9 cellular contexts compared by ENCODE assay signal in genomic region chr7:98210513-98211220, GRCh38. TPM values are rescaled to one million over a fixed set of nuclear protein-coding genes. Genes with fewer than 3 reads are reported as not detected.
A peak's percentile ranks its signal among the peaks of the same experiment; 100 is the strongest.
DNase-seq lines count a peak whose midpoint lies in the region; ATAC-seq and TF ChIP-seq lines count a peak whose summit lies in the region.
"Had no signal": no experiment of that assay in that cellular context is flagged by ENCODE, and none has a peak within 500 bp of the region (broad histone marks: within the 10 kb centered on the region; RNA-seq: fewer than 3 reads in every experiment).

No MANE protein-coding gene starts in this region.

- H3K9me3 ChIP-seq in mesenchymal stem cell (ENCODE audit: control insufficient read depth, low read length), result no peaks in the 10 kb centered on the region

- peak overlapping the region; percentile 40 for H3K4me3 Mint-ChIP-seq in chondrocyte (ENCODE audit: unreplicated experiment)

- no peak overlapping the region for H3K27ac Mint-ChIP-seq in chondrocyte (ENCODE audit: unreplicated experiment)
- H3K27ac Mint-ChIP-seq: activated naive CD8-positive, alpha-beta T cell treated with anti-CD3 and anti-CD28 coated beads, Interleukin-2, amount 10 ng/mL, durations not matched to agents 7 days and 5 days had no signal

- H3K4me1 ChIP-seq in mesenchymal stem cell (ENCODE audit: control insufficient read depth, insufficient read depth, low read depth, low read length), result peaks cover 16% of the 10 kb centered on the region

- no peak overlapping the region for H3K23ac ChIP-seq in mesenchymal stem cell (ENCODE audit: low read length in 2 of 2)

- H3K36me3 ChIP-seq in H7 (replicated peaks; ENCODE audit: control insufficient read depth, insufficient read depth, low read length), result no peaks in the 10 kb centered on the region; the same call in 1 of the 2 replicates
- H3K36me3 ChIP-seq in mesenchymal stem cell (ENCODE audit: control insufficient read depth in 1 of 2, insufficient read depth in 2 of 2, low read depth in 1 of 2, low read length in 2 of 2), result peaks cover 19 to 32% of the 10 kb centered on the region in 2 experiments

- H3K27me3 ChIP-seq in H7 (ENCODE audit: control insufficient read depth, insufficient read depth, low read length) (no peaks in the 10 kb centered on the region), mesenchymal stem cell (ENCODE audit: control insufficient read depth in 1 of 2, insufficient read depth in 1 of 2, low read length in 2 of 2) (peaks cover 0 to 5% of the 10 kb centered on the region in 2 experiments)

- peaks cover 8% of the 10 kb centered on the region for H3K36me3 Mint-ChIP-seq in chondrocyte (ENCODE audit: low read depth)

- no peak overlapping the region for H3K4ac ChIP-seq in mesenchymal stem cell (ENCODE audit: low read depth in 1 of 2, low read length in 2 of 2)

- no peak overlapping the region for H4K8ac ChIP-seq in mesenchymal stem cell (ENCODE audit: low read length)

- no peak overlapping the region for H3K27ac ChIP-seq in mesenchymal stem cell (ENCODE audit: low read length, poor library complexity, severe bottlenecking)

- no peak overlapping the region for H2AFZ ChIP-seq in mesenchymal stem cell (ENCODE audit: low read depth, low read length)

- H3K18ac ChIP-seq in mesenchymal stem cell (ENCODE audit: low read depth in 1 of 2, low read length in 2 of 2), result no peak overlapping the region

- peak overlapping the region; percentile 91 for H3K4me2 ChIP-seq in mesenchymal stem cell (ENCODE audit: low read length, poor library complexity, severe bottlenecking)

- no peak overlapping the region for H2BK5ac ChIP-seq in mesenchymal stem cell (ENCODE audit: low read depth, low read length, poor library complexity, severe bottlenecking)

- no peak overlapping the region for H2BK120ac ChIP-seq in mesenchymal stem cell (ENCODE audit: low read depth, low read length)

- no peak overlapping the region for H3K9ac ChIP-seq in mesenchymal stem cell (ENCODE audit: low read length)

- peaks cover under 1% of the 10 kb centered on the region for H3K79me1 ChIP-seq in mesenchymal stem cell (replicated peaks; ENCODE audit: low read length, poor library complexity, severe bottlenecking)

- ATAC-seq in GM18498 (IDR thresholded peaks at IDR 0.05; ENCODE audit: unreplicated experiment) (no peak), GM21576 (IDR thresholded peaks at IDR 0.05; ENCODE audit: unreplicated experiment) (no peak), GM19035 (IDR thresholded peaks at IDR 0.05; ENCODE audit: unreplicated experiment) (no peak)

- TF ChIP-seq CTCF in AG09309 (IDR thresholded peaks at IDR 0.05; ENCODE audit: control insufficient read depth, insufficient read depth, low read depth, low read length, missing control alignments) (no peak), chondrocyte (IDR thresholded peaks at IDR 0.05) (no peak)

- H3K4me3 ChIP-seq in AG09309 (ENCODE audit: control insufficient read depth, low read depth, low read length), result peak overlapping the region; percentile 49
- peak overlapping the region; percentile 45 for H3K4me3 ChIP-seq in H7 (ENCODE audit: insufficient read depth, low read depth, low read length)
- H3K4me3 ChIP-seq in mesenchymal stem cell (ENCODE audit: insufficient read depth in 1 of 2, low read depth in 1 of 2, low read length in 2 of 2), result peak overlapping the region; percentile 47 to 55

- no peak overlapping the region for H2BK15ac ChIP-seq in mesenchymal stem cell (ENCODE audit: low read depth, poor library complexity, severe bottlenecking)

- no peak for DNase-seq in AG09309 (ENCODE audit: low read depth)
- peak; percentile 94 for DNase-seq in H7
- peak; percentile 79 for DNase-seq in chondrocyte (ENCODE audit: low spot score)
- DNase-seq in mesenchymal stem cell, result peak; percentile 23
- no peak for DNase-seq in cerebellar nuclear complex (lab: John Stamatoyannopoulos, UW)
- DNase-seq: activated naive CD8-positive, alpha-beta T cell treated with anti-CD3 and anti-CD28 coated beads, Interleukin-2, amount 10 ng/mL, durations not matched to agents 7 days and 5 days had no signal

- no peaks in the 10 kb centered on the region for H3K9me3 Mint-ChIP-seq in chondrocyte (ENCODE audit: low read depth)
- H3K9me3 Mint-ChIP-seq: activated naive CD8-positive, alpha-beta T cell treated with anti-CD3 and anti-CD28 coated beads, Interleukin-2, amount 10 ng/mL, durations not matched to agents 7 days and 5 days had no signal

- no peak overlapping the region for H2BK12ac ChIP-seq in mesenchymal stem cell (ENCODE audit: low read length in 2 of 2)

- H4K91ac ChIP-seq in mesenchymal stem cell (ENCODE audit: low read length), result no peak overlapping the region

- WGBS in mesenchymal stem cell, result 4% methylated on average over 30 of the region's 49 CpGs

- H3K27me3 Mint-ChIP-seq in chondrocyte (ENCODE audit: low read depth), result no peaks in the 10 kb centered on the region
- H3K27me3 Mint-ChIP-seq: activated naive CD8-positive, alpha-beta T cell treated with anti-CD3 and anti-CD28 coated beads, Interleukin-2, amount 10 ng/mL, durations not matched to agents 7 days and 5 days had no signal

- no peak overlapping the region for H3K14ac ChIP-seq in mesenchymal stem cell (ENCODE audit: low read length in 2 of 2)

- peaks cover 5% of the 10 kb centered on the region for H3K4me1 Mint-ChIP-seq in chondrocyte (ENCODE audit: low read depth)
- H3K4me1 Mint-ChIP-seq: activated naive CD8-positive, alpha-beta T cell treated with anti-CD3 and anti-CD28 coated beads, Interleukin-2, amount 10 ng/mL, durations not matched to agents 7 days and 5 days had no signal

- no peak overlapping the region for H2AK5ac ChIP-seq in mesenchymal stem cell (ENCODE audit: low read length, severe bottlenecking)

RNA-seq across cellular contexts. Expression of gene BHLHA15, which starts 0.6 kb away (rescaled TPM):
- 0.90 and 2.8 TPM in 2 replicates for total RNA-seq in H7 (2014; rRNA removed; shearing (Covaris generic))
- 0.32 to 1.2 TPM in 2 of 3 replicates, not detected in the other for total RNA-seq in chondrocyte
- 0.12 TPM for polyA plus RNA-seq in mesenchymal stem cell (2013, experiment 1 of 2)
- polyA plus RNA-seq in mesenchymal stem cell (2013, experiment 2 of 2), result 0.08 TPM
- total RNA-seq: activated naive CD8-positive, alpha-beta T cell treated with anti-CD3 and anti-CD28 coated beads, Interleukin-2, amount 10 ng/mL, durations not matched to agents 7 days and 5 days had no signal

RNA-seq across cellular contexts. Expression of gene TECPR1, which starts 41.4 kb away (rescaled TPM):
- total RNA-seq in H7 (2014; rRNA removed; shearing (Covaris generic)), result 12.7 and 13.7 TPM in 2 replicates
- total RNA-seq in chondrocyte, result 27.3 to 33.8 TPM (median 32.0 TPM) in 3 replicates
- polyA plus RNA-seq in mesenchymal stem cell (2013, experiment 1 of 2), result 7.4 TPM
- polyA plus RNA-seq in mesenchymal stem cell (2013, experiment 2 of 2), result 7.4 TPM

Comparison
In these comparisons a context has a peak if more than half of its experiments do, and no peak if none do; other contexts are left out.
1. DNase-seq: peak in H7 (single experiment), chondrocyte (single experiment) and mesenchymal stem cell (single experiment); none in AG09309 (single experiment) and cerebellar nuclear complex (0 of 2).
2. Peak in every context shown above with its lines, with median percentiles within 50 percentile points of each other: H3K4me3 ChIP-seq.